In the genomic region with DNA sequence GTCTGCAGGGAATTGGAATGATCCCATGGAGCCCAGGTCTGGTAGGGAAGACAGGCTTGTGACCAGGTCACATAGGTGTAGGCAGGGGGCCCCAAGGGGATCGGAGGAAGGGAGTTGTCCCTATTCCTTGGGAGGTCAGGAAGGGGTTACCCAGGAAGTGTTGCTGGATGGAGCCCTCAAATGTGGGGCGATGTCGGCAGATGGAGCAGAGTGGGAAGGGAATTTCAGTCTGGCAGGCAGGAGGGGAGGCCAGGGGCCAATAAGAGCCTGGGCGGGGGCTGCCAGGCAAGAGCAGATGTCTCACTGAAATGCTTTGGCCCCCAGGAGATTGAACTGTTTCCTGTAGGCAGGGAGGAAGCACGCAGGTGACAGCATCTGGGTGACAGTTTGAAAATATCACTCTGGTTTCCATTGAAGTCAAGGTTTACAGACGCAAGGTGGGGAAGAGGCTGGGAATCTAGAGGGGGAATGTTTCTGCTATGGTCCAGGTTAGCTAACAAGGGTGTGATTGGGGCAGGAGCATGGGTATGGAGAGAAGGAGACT, we compare ENCODE assay signal across 14 cellular contexts.
"Had no signal": no experiment of that assay in that cellular context is flagged by ENCODE, and none has a peak within 500 bp of the region (broad histone marks: within the 10 kb centered on the region; RNA-seq: fewer than 3 reads in every experiment).

No MANE protein-coding gene starts in this region.

- DNase-seq: activated CD4-positive, alpha-beta T cell treated with anti-CD3 and anti-CD28 coated beads, Interleukin-2, amount 10 ng/mL, durations not matched to agents 24 days and 14 days; activated CD8-positive, alpha-beta T cell treated with anti-CD3 and anti-CD28 coated beads, Interleukin-2, amount 10 ng/mL, durations not matched to agents 7 days and 5 days; activated gamma-delta T cell treated with Interleukin-2 at 50 U/mL for 16 hours; activated naive CD8-positive, alpha-beta T cell treated with anti-CD3 and anti-CD28 coated beads for 36 hours; amniotic stem cell; foreskin melanocyte; midbrain; stimulated activated naive CD4-positive, alpha-beta T cell; T-helper 1 cell; T1000; thyroid gland had no signal

- H3K9me3 Mint-ChIP-seq: activated CD4-positive, alpha-beta T cell treated with anti-CD3 and anti-CD28 coated beads, Interleukin-2, amount 10 ng/mL, durations not matched to agents 24 days and 14 days; activated T-helper 1 cell treated with anti-CD3 and anti-CD28 coated beads, Interleukin-12 subunit alpha, Interleukin-12 subunit beta, Interleukin-2, Interleukin-4 antibody, amounts not matched to agents 30 ng/mL and 10 ng/mL and 1 ng/mL, durations not matched to agents 14 hours and 24 hours and 36 hours had no signal

- ATAC-seq: activated CD8-positive, alpha-beta T cell treated with anti-CD3 and anti-CD28 coated beads, Interleukin-2, amount 10 ng/mL, durations not matched to agents 7 days and 5 days; left lung had no signal

- H3K27ac Mint-ChIP-seq: activated CD4-positive, alpha-beta T cell treated with anti-CD3 and anti-CD28 coated beads, Interleukin-2, amount 10 ng/mL, durations not matched to agents 24 days and 14 days; activated CD8-positive, alpha-beta T cell treated with anti-CD3 and anti-CD28 coated beads, Interleukin-2, amount 10 ng/mL, durations not matched to agents 7 days and 5 days; activated naive CD8-positive, alpha-beta T cell treated with anti-CD3 and anti-CD28 coated beads for 36 hours; activated T-helper 1 cell treated with anti-CD3 and anti-CD28 coated beads, Interleukin-12 subunit alpha, Interleukin-12 subunit beta, Interleukin-2, Interleukin-4 antibody, amounts not matched to agents 30 ng/mL and 10 ng/mL and 1 ng/mL, durations not matched to agents 14 hours and 24 hours and 36 hours; progenitor cell of endocrine pancreas had no signal

- H3K36me3 Mint-ChIP-seq: activated naive CD8-positive, alpha-beta T cell treated with anti-CD3 and anti-CD28 coated beads for 36 hours had no signal

- H3K4me3 Mint-ChIP-seq: activated CD4-positive, alpha-beta T cell treated with anti-CD3 and anti-CD28 coated beads, Interleukin-2, amount 10 ng/mL, durations not matched to agents 24 days and 14 days; activated CD8-positive, alpha-beta T cell treated with anti-CD3 and anti-CD28 coated beads, Interleukin-2, amount 10 ng/mL, durations not matched to agents 7 days and 5 days; activated naive CD8-positive, alpha-beta T cell treated with anti-CD3 and anti-CD28 coated beads for 36 hours; activated T-helper 1 cell treated with anti-CD3 and anti-CD28 coated beads, Interleukin-12 subunit alpha, Interleukin-12 subunit beta, Interleukin-2, Interleukin-4 antibody, amounts not matched to agents 30 ng/mL and 10 ng/mL and 1 ng/mL, durations not matched to agents 14 hours and 24 hours and 36 hours had no signal
